Comparison of ENCODE assay signal across 2 cellular contexts in genomic region chr2:20005891-20006470, GRCh38.
TF ChIP-seq lines count a peak whose summit lies in the region.

No MANE protein-coding gene starts in this region.

TF ChIP-seq in IMR-90, 13 proteins besides CTCF, POLR2A, EP300 and RAD21:
- TF ChIP-seq BHLHE40 (IDR thresholded peaks at IDR 0.05; ENCODE audit: low read depth, low read length) (no peak), SMC3 (IDR thresholded peaks at IDR 0.05; ENCODE audit: low read depth, low read length) (no peak), RCOR1 (IDR thresholded peaks at IDR 0.05; ENCODE audit: insufficient replicate concordance, low read length) (no peak), CHD1 (IDR thresholded peaks at IDR 0.05; ENCODE audit: low read depth, low read length) (no peak), USF2 (IDR thresholded peaks at IDR 0.05; ENCODE audit: low read depth, low read length) (no peak), MAZ (IDR thresholded peaks at IDR 0.05; ENCODE audit: borderline replicate concordance, low read depth, low read length) (no peak), NFE2L2 (IDR thresholded peaks at IDR 0.05; ENCODE audit: low read depth, low read length) (no peak), MAFK (IDR thresholded peaks at IDR 0.05; ENCODE audit: low read depth, low read length) (no peak)

TF ChIP-seq in K562, 482 proteins besides CTCF, POLR2A, EP300 and RAD21:
- TF ChIP-seq L3MBTL2 (IDR thresholded peaks at IDR 0.05) (no peak), NFE2L1 (tag; IDR thresholded peaks at IDR 0.05; ENCODE audit: borderline replicate concordance, low read depth) (no peak), CHD2 (IDR thresholded peaks at IDR 0.05; ENCODE audit: low read depth, low read length) (no peak), COPS2 (conservative IDR thresholded peaks at IDR 0.05) (no peak), NONO (IDR thresholded peaks at IDR 0.05; ENCODE audit: low read depth in 2 of 2, low read length in 1 of 2) (no peak), RCOR1 (IDR thresholded peaks at IDR 0.05; ENCODE audit: borderline replicate concordance in 1 of 2, low read depth in 2 of 2, low read length in 2 of 2) (no peak), HNRNPUL1 (IDR thresholded peaks at IDR 0.05; ENCODE audit: low read length) (no peak), ZNF3 (CRISPR knock-in tag; IDR thresholded peaks at IDR 0.05) (no peak), NR3C1 (CRISPR knock-in tag; IDR thresholded peaks at IDR 0.05) (no peak), BRF1 (IDR thresholded peaks at IDR 0.05; ENCODE audit: borderline replicate concordance, extremely low read depth, insufficient read length) (no peak), AFF1 (IDR thresholded peaks at IDR 0.05; ENCODE audit: low read depth in 1 of 2, partially characterized antibody in 2 of 2) (no peak)
